20 cellular contexts compared by ENCODE assay signal in genomic region chr17:60491771-60492170, GRCh38. TPM values are rescaled to one million over a fixed set of nuclear protein-coding genes. Genes with fewer than 3 reads are reported as not detected.
DNase-seq lines count a peak whose midpoint lies in the region; ATAC-seq, FAIRE-seq and TF ChIP-seq lines count a peak whose summit lies in the region.
"Had no signal": no experiment of that assay in that cellular context is flagged by ENCODE, and none has a peak within 500 bp of the region (broad histone marks: within the 10 kb centered on the region; RNA-seq: fewer than 3 reads in every experiment).

No MANE protein-coding gene starts in this region.

- H2AK5ac ChIP-seq in mesendoderm (ENCODE audit: low read length) = no peak overlapping the region

- no peaks in the 10 kb centered on the region for H3K27me3 Mint-ChIP-seq in activated CD8-positive, alpha-beta T cell treated with anti-CD3 and anti-CD28 coated beads for 36 hours
- H3K27me3 Mint-ChIP-seq: CD4-positive, CD25-positive, alpha-beta regulatory T cell had no signal

- H4K20me1 ChIP-seq in HepG2 (ENCODE audit: insufficient read depth, low read length) = no peaks in the 10 kb centered on the region
- H4K20me1 ChIP-seq in GM12878 (ENCODE audit: control insufficient read depth, insufficient read depth) = no peaks in the 10 kb centered on the region

- CTCF ChIA-PET in HepG2 (lab: Yijun Ruan, JAX; ENCODE audit: low intra/inter-chr PET ratio, low total read pairs) (no interaction called here), HEK293 (lab: Yijun Ruan, JAX) (interaction anchor here (1.5 kb wide), 1 partner anchor 147 kb away, joined by 3 read pairs; no protein-coding TSS in a partner anchor), GM12878 (lab: Yijun Ruan, JAX) (no interaction called here)
- CTCF ChIA-PET in activated CD8-positive, alpha-beta T cell treated with anti-CD3 and anti-CD28 coated beads for 36 hours (lab: Charles Lee) = no interaction called here

- no peak overlapping the region for H3K23ac ChIP-seq in mesendoderm (ENCODE audit: low read length)

- H3K4me1 ChIP-seq in HepG2 (ENCODE audit: insufficient read depth, low read length) = no peaks in the 10 kb centered on the region
- no peaks in the 10 kb centered on the region for H3K4me1 ChIP-seq in right lobe of liver
- H3K4me1 ChIP-seq in HEK293 (ENCODE audit: control insufficient read depth, insufficient read depth, low read length) = no peaks in the 10 kb centered on the region
- no peaks in the 10 kb centered on the region for H3K4me1 ChIP-seq in GM12878 (ENCODE audit: control insufficient read depth, insufficient read depth, low read length)
- H3K4me1 ChIP-seq in mesendoderm (ENCODE audit: control insufficient read depth, low read depth, low read length) = no peaks in the 10 kb centered on the region
- H3K4me1 ChIP-seq: Caco-2 had no signal

- RAD21 ChIA-PET in GM12878 (lab: Charles Lee; ENCODE audit: unreplicated experiment) = no interaction called here

- H3K56ac ChIP-seq in mesendoderm (ENCODE audit: low read length) = no peak overlapping the region

- TF ChIP-seq RAD21 in HepG2 (CRISPR knock-in tag; IDR thresholded peaks at IDR 0.05) (no peak), GM12878 (IDR thresholded peaks at IDR 0.05; ENCODE audit: insufficient read depth, low read depth, low read length) (no peak)

- H3K27ac Mint-ChIP-seq in activated CD8-positive, alpha-beta T cell treated with anti-CD3 and anti-CD28 coated beads for 36 hours = no peak overlapping the region
- H3K27ac Mint-ChIP-seq: H9 had no signal

- DNase-seq in HepG2 (ENCODE audit: low spot score) = no peak
- DNase-seq in right lobe of liver = no peak
- no peak for DNase-seq in GM12878 (ENCODE audit: low read depth, low spot score)
- DNase-seq in mesendoderm = peak; percentile 44
- DNase-seq in activated CD8-positive, alpha-beta T cell treated with anti-CD3 and anti-CD28 coated beads for 36 hours = no peak
- DNase-seq: C1 segment of cervical spinal cord; Caco-2; CD4-positive, CD25-positive, alpha-beta regulatory T cell; DMS153; DMS79 treated with DMSO at 0.1 percent for 48 hours; EL; H9 had no signal

- no peak overlapping the region for H2BK5ac ChIP-seq in mesendoderm (ENCODE audit: low read length)

- H2AFZ ChIP-seq in HepG2 (ENCODE audit: low read length) (no peak overlapping the region), GM12878 (ENCODE audit: control insufficient read depth, low read depth, low read length) (no peak overlapping the region)

- H4K8ac ChIP-seq in mesendoderm (ENCODE audit: low read depth, low read length) = no peak overlapping the region

- peaks cover 68% of the 10 kb centered on the region for H3K36me3 Mint-ChIP-seq in activated CD8-positive, alpha-beta T cell treated with anti-CD3 and anti-CD28 coated beads for 36 hours (ENCODE audit: low read depth)

- no peak overlapping the region for H3K4me3 ChIP-seq in HepG2 (replicated peaks in 1 of 3; ENCODE audit: insufficient read depth in 1 of 3, low read depth in 2 of 3, low read length in 3 of 3)
- H3K4me3 ChIP-seq in right lobe of liver = no peak overlapping the region
- no peak overlapping the region for H3K4me3 ChIP-seq in HEK293 (ENCODE audit: low read depth, low read length)
- no peak overlapping the region for H3K4me3 ChIP-seq in GM12878
- no peak overlapping the region for H3K4me3 ChIP-seq in mesendoderm (ENCODE audit: low read length)

- H3K4ac ChIP-seq in mesendoderm (ENCODE audit: low read depth, low read length) = no peak overlapping the region

- SMC1A ChIA-PET in GM12878 (lab: Charles Lee; ENCODE audit: uncharacterized antibody, unreplicated experiment) = interaction anchor here (0.9 to 1.5 kb wide), 3 partner anchors 9 to 71 kb away, joined by 3 read pairs; no protein-coding TSS in a partner anchor

- H4K5ac ChIP-seq in mesendoderm (ENCODE audit: low read length) = no peak overlapping the region

- TF ChIP-seq POLR2A in HepG2 (IDR thresholded peaks at IDR 0.05; ENCODE audit: insufficient read depth in 1 of 2, low read depth in 2 of 2, low read length in 2 of 2) (no peak), right lobe of liver (IDR thresholded peaks at IDR 0.05) (no peak), GM12878 (IDR thresholded peaks at IDR 0.05; ENCODE audit: low read depth, low read length) (no peak)

- TF ChIP-seq CTCF in HepG2 (CRISPR knock-in tag; IDR thresholded peaks at IDR 0.05) (no peak), right lobe of liver (IDR thresholded peaks at IDR 0.05) (no peak), HEK293 (tag by site-specific recombination; IDR thresholded peaks at IDR 0.05) (no peak), GM12878 (IDR thresholded peaks at IDR 0.05 in 2 of 3, conservative IDR thresholded peaks at IDR 0.05 in 1 of 3; ENCODE audit: control insufficient read depth in 2 of 3, extremely low read depth in 1 of 3, insufficient read depth in 1 of 3, low read depth in 3 of 3, low read length in 3 of 3) (no peak)
- TF ChIP-seq CTCF in activated CD8-positive, alpha-beta T cell treated with anti-CD3 and anti-CD28 coated beads for 36 hours (IDR thresholded peaks at IDR 0.05) = no peak

- no peak for ATAC-seq in HepG2
- ATAC-seq in right lobe of liver = no peak
- ATAC-seq in GM12878 = no peak
- no peak for ATAC-seq in SK-N-SH treated with all-trans-retinoic acid at 6 μM for 48 hours
- no peak for ATAC-seq in activated CD8-positive, alpha-beta T cell treated with anti-CD3 and anti-CD28 coated beads for 36 hours
- ATAC-seq in GM21825 (IDR thresholded peaks at IDR 0.05; ENCODE audit: unreplicated experiment) = no peak

- peaks cover 21% of the 10 kb centered on the region for H3K9me3 Mint-ChIP-seq in activated CD8-positive, alpha-beta T cell treated with anti-CD3 and anti-CD28 coated beads for 36 hours

- H2BK120ac ChIP-seq in mesendoderm (ENCODE audit: low read depth, low read length) = no peak overlapping the region

- intact Hi-C loops in HepG2 (cut with micrococcal nuclease; ENCODE audit: unreplicated experiment) = no loop called here
- intact Hi-C loops in right lobe of liver (cut with DNase I) = no loop called here
- intact Hi-C loops in GM12878 (cut with micrococcal nuclease; ENCODE audit: unreplicated experiment) = no loop called here
- intact Hi-C loops in activated CD8-positive, alpha-beta T cell treated with anti-CD3 and anti-CD28 coated beads for 36 hours (cut with micrococcal nuclease) = no loop called here

- peaks cover 18% of the 10 kb centered on the region for H3K9me3 ChIP-seq in HepG2 (ENCODE audit: low read length)
- H3K9me3 ChIP-seq in right lobe of liver = no peaks in the 10 kb centered on the region
- no peaks in the 10 kb centered on the region; the same call in none of the 2 replicates for H3K9me3 ChIP-seq in HEK293 (ENCODE audit: control insufficient read depth, insufficient read depth, low read depth, low read length)
- peaks cover 24% of the 10 kb centered on the region for H3K9me3 ChIP-seq in GM12878 (replicated peaks; ENCODE audit: control insufficient read depth, insufficient read depth, low read length)

- H3K4me3 Mint-ChIP-seq in activated CD8-positive, alpha-beta T cell treated with anti-CD3 and anti-CD28 coated beads for 36 hours = no peak overlapping the region
- H3K4me3 Mint-ChIP-seq: CD4-positive, CD25-positive, alpha-beta regulatory T cell; H9 had no signal

- TF ChIP-seq EP300 in HepG2 (IDR thresholded peaks at IDR 0.05; ENCODE audit: low read depth in 2 of 2, low read length in 2 of 2) (no peak), HepG2 (CRISPR knock-in tag; IDR thresholded peaks at IDR 0.05; ENCODE audit: borderline replicate concordance) (no peak), GM12878 (IDR thresholded peaks at IDR 0.05; ENCODE audit: borderline replicate concordance in 1 of 2, control insufficient read depth in 1 of 2, low read depth in 2 of 2, low read length in 2 of 2) (no peak)

- no peaks in the 10 kb centered on the region for H3K79me1 ChIP-seq in mesendoderm (ENCODE audit: low read length)

- H3K27me3 ChIP-seq in HepG2 (ENCODE audit: control insufficient read depth in 1 of 2, insufficient read depth in 2 of 2, low read length in 2 of 2) (no peaks in the 10 kb centered on the region), right lobe of liver (no peaks in the 10 kb centered on the region), GM12878 (replicated peaks in 1 of 2; ENCODE audit: control insufficient read depth in 2 of 2, insufficient read depth in 2 of 2, low read length in 1 of 2) (no peaks in the 10 kb centered on the region), mesendoderm (ENCODE audit: insufficient read depth, low read length, poor library complexity) (no peaks in the 10 kb centered on the region)

- no peak overlapping the region for H3K18ac ChIP-seq in mesendoderm (ENCODE audit: low read length)

- no peaks in the 10 kb centered on the region for H3K79me2 ChIP-seq in HepG2 (ENCODE audit: insufficient read depth, low read length)
- no peaks in the 10 kb centered on the region for H3K79me2 ChIP-seq in GM12878 (ENCODE audit: control insufficient read depth, insufficient read depth, low read length)
- no peaks in the 10 kb centered on the region for H3K79me2 ChIP-seq in mesendoderm (ENCODE audit: control insufficient read depth, insufficient read depth, low read length)

- H3K27ac ChIP-seq in HepG2 (ENCODE audit: extremely low read length, insufficient read depth, low read length) = no peak overlapping the region
- H3K27ac ChIP-seq in right lobe of liver = no peak overlapping the region
- no peak overlapping the region for H3K27ac ChIP-seq in HEK293 (ENCODE audit: extremely low read depth, low read depth, low read length)
- no peak overlapping the region for H3K27ac ChIP-seq in GM12878 (ENCODE audit: control insufficient read depth, insufficient read depth)
- no peak overlapping the region for H3K27ac ChIP-seq in mesendoderm (ENCODE audit: low read depth, low read length)
- H3K27ac ChIP-seq: 22Rv1 had no signal

- peaks cover 4% of the 10 kb centered on the region for H3K4me1 Mint-ChIP-seq in activated CD8-positive, alpha-beta T cell treated with anti-CD3 and anti-CD28 coated beads for 36 hours (ENCODE audit: low read depth)
- H3K4me1 Mint-ChIP-seq: H9 had no signal

- in situ Hi-C loops in HepG2 (cut with HindIII; ENCODE audit: extremely low pct_ligation_motif_present, low pct_unique_long_range_greater_than_20kb) = no loop called here
- in situ Hi-C loops in GM12878 (cut with MboI) = no loop called here

- POLR2A ChIA-PET in HepG2 (lab: Yijun Ruan, JAX) (no interaction called here), HEK293 (lab: Yijun Ruan, JAX) (no interaction called here), GM12878 (lab: Charles Lee) (no interaction called here)
- POLR2A ChIA-PET in activated CD8-positive, alpha-beta T cell treated with anti-CD3 and anti-CD28 coated beads for 36 hours (lab: Charles Lee) = no interaction called here

- H2BK15ac ChIP-seq in mesendoderm (replicated peaks; ENCODE audit: low read depth) = no peak overlapping the region

- H3K4me2 ChIP-seq in HepG2 (ENCODE audit: low read depth, low read length) (no peak overlapping the region), GM12878 (ENCODE audit: control insufficient read depth, insufficient read depth) (no peak overlapping the region), mesendoderm (ENCODE audit: low read length) (no peak overlapping the region)

- H3K9ac ChIP-seq in HepG2 (ENCODE audit: insufficient read depth, low read depth, low read length) (no peak overlapping the region), GM12878 (ENCODE audit: control insufficient read depth, insufficient read depth, low read length) (no peak overlapping the region), mesendoderm (ENCODE audit: low read length) (no peak overlapping the region)

- BruUV-seq in HepG2 (replicated peaks; lab: Mats Ljungman, UMichigan) (no TSS peak), GM12878 (replicated peaks; lab: Mats Ljungman, UMichigan) (no TSS peak)

- WGBS in HepG2 (ENCODE audit: low lambda C conversion rate) = 99% methylated on average over 3 of the region's 3 CpGs
- WGBS in right lobe of liver (ENCODE audit: insufficient coverage, low coverage, low lambda C conversion rate, missing lambda C conversion rate) = 92% methylated on average over 2 of the region's 3 CpGs
- 97% methylated on average over 3 of the region's 3 CpGs for WGBS in GM12878 (ENCODE audit: insufficient coverage, insufficient replicate concordance, low lambda C conversion rate, missing lambda C conversion rate)
- WGBS in mesendoderm (ENCODE audit: extremely low coverage, insufficient coverage, low lambda C conversion rate) = no CpG with 5 or more reads among the region's 3 CpGs

- H3K36me3 ChIP-seq in HepG2 (replicated peaks in 1 of 2; ENCODE audit: control insufficient read depth in 1 of 2, insufficient read depth in 2 of 2, low read length in 2 of 2) (peaks cover 18 to 57% of the 10 kb centered on the region in 2 experiments), right lobe of liver (peaks cover 3 to 16% (median 7%) of the 10 kb centered on the region in 4 donors), HEK293 (ENCODE audit: control insufficient read depth in 2 of 2, insufficient read depth in 1 of 2, low read length in 2 of 2) (peaks cover 36 to 74% of the 10 kb centered on the region in 2 experiments), GM12878 (ENCODE audit: control insufficient read depth in 2 of 2, insufficient read depth in 2 of 2, low read length in 1 of 2) (peaks cover 11 to 31% of the 10 kb centered on the region in 2 experiments), mesendoderm (ENCODE audit: control insufficient read depth, insufficient read depth, low read length) (peaks cover 3% of the 10 kb centered on the region)

- FAIRE-seq in HepG2 (lab: Jason Lieb, UNC) (no peak), GM12878 (lab: Jason Lieb, UNC) (no peak)
- FAIRE-seq: D721Med, G401.6, GM12892, H1 had no signal

RNA-seq across cellular contexts. Expression of gene APPBP2, which starts 34.3 kb away (rescaled TPM):
- total RNA-seq in HepG2 (2016; rRNA removed; fragmentation: Illumina TruSeq; extraction: Trizol) = 45.8 and 68.8 TPM in 2 replicates
- total RNA-seq in HepG2 (2016; cell fraction: cytosol; rRNA removed; fragmentation: Illumina TruSeq; extraction: Trizol; ENCODE audit: low read depth) = 5.2 and 7.9 TPM in 2 replicates
- total RNA-seq in HepG2 (2016; cell fraction: insoluble cytoplasmic fraction; rRNA removed; fragmentation: Illumina TruSeq; extraction: Trizol) = 49.0 and 68.2 TPM in 2 replicates
- total RNA-seq in HepG2 (2016; cell fraction: membrane; rRNA removed; fragmentation: Illumina TruSeq; extraction: Trizol) = 9.3 and 10.9 TPM in 2 replicates
- total RNA-seq in HepG2 (2016; cell fraction: nucleus; rRNA removed; fragmentation: Illumina TruSeq; extraction: Trizol) = 23.2 and 23.8 TPM in 2 replicates
- 15.9 and 17.5 TPM in 2 replicates for polyA plus RNA-seq in HepG2 (2011; rRNA removed)
- 5.6 and 9.8 TPM in 2 replicates for polyA plus RNA-seq in HepG2 (2011; cell fraction: cytosol; rRNA removed)
- polyA plus RNA-seq in HepG2 (2011; cell fraction: nucleus; rRNA removed) = 7.9 and 10.8 TPM in 2 replicates
- 19.1 and 29.9 TPM in 2 replicates for polyA plus RNA-seq in HepG2 (2012)
- polyA plus RNA-seq in HepG2 (2016; cell fraction: cytosol; fragmentation: Illumina TruSeq; extraction: Trizol; ENCODE audit: low read depth) = 0.89 and 1.1 TPM in 2 replicates
- polyA plus RNA-seq in HepG2 (2016; cell fraction: insoluble cytoplasmic fraction; fragmentation: Illumina TruSeq; extraction: Trizol; ENCODE audit: low read depth) = 30.1 and 36.8 TPM in 2 replicates
- 2.9 and 3.3 TPM in 2 replicates for polyA plus RNA-seq in HepG2 (2016; cell fraction: membrane; fragmentation: Illumina TruSeq; extraction: Trizol; ENCODE audit: low read depth)
- 22.3 and 23.3 TPM in 2 replicates for polyA plus RNA-seq in HepG2 (2016; cell fraction: nucleus; fragmentation: Illumina TruSeq; extraction: Trizol; ENCODE audit: insufficient read depth, low read depth)
- polyA minus RNA-seq in HepG2 (2011; rRNA and poly(A)+ RNA removed; ENCODE audit: low replicate concordance) = 18.9 and 33.5 TPM in 2 replicates
- 26.9 and 27.8 TPM in 2 replicates for polyA minus RNA-seq in HepG2 (2011; cell fraction: cytosol; rRNA and poly(A)+ RNA removed)
- polyA minus RNA-seq in HepG2 (2011; cell fraction: nucleus; rRNA and poly(A)+ RNA removed) = 31.4 and 41.6 TPM in 2 replicates
- total RNA-seq in right lobe of liver = 10 to 100 TPM in 5 of 6 experiments, 1 to 10 TPM in 1; 8.7 to 19.3 (median 13.0) TPM
- total RNA-seq in GM12878 (2013; cell fraction: nucleolus; rRNA removed) = 30.8 and 50.6 TPM in 2 replicates
- 12.1 and 16.2 TPM in 2 replicates for total RNA-seq in GM12878 (2014; rRNA removed)
- total RNA-seq in GM12878 (2014; rRNA removed; fragmentation: Illumina TruSeq; extraction: Trizol) = 14.1 and 14.5 TPM in 2 replicates
- total RNA-seq in GM12878 (2021) = 22.5 and 25.3 TPM in 2 replicates
- polyA plus RNA-seq in GM12878 (2011; ENCODE audit: low read depth) = 4.2 TPM
- polyA plus RNA-seq in GM12878 (2011; rRNA removed) = 21.2 and 30.9 TPM in 2 replicates
- polyA plus RNA-seq in GM12878 (2011; cell fraction: cytosol; rRNA removed) = 4.6 and 6.2 TPM in 2 replicates
- 7.1 and 8.0 TPM in 2 replicates for polyA plus RNA-seq in GM12878 (2011; cell fraction: nucleus; rRNA removed)
- polyA plus RNA-seq in GM12878 (2012) = 6.8 and 11.3 TPM in 2 replicates
- 11.4 and 14.1 TPM in 2 replicates for polyA plus RNA-seq in GM12878 (2014; fragmentation: Illumina TruSeq; extraction: Trizol)
- polyA plus RNA-seq in GM12878 (2014; fragmentation: Nextera tagmentation; extraction: Ambion mirVana) = 1 to 10 TPM; 4.3 to 5.7 TPM
- 7.3 and 8.4 TPM in 2 replicates for polyA plus RNA-seq in GM12878 (2014; rRNA removed)
- polyA plus RNA-seq in GM12878 (2016; fragmentation: Nextera tagmentation; extraction: Ambion mirVana) = 10 to 100 TPM; 30.3 to 30.8 TPM
- 17.1 and 30.9 TPM in 2 replicates for polyA minus RNA-seq in GM12878 (2011; rRNA and poly(A)+ RNA removed)
- 9.7 and 12.0 TPM in 2 replicates for polyA minus RNA-seq in GM12878 (2011; cell fraction: cytosol; rRNA and poly(A)+ RNA removed)
- polyA minus RNA-seq in GM12878 (2011; cell fraction: nucleus; rRNA and poly(A)+ RNA removed) = 6.3 and 11.2 TPM in 2 replicates
- 3.6 TPM for polyA plus RNA-seq in mesendoderm (2013, experiment 1 of 2)
- 4.0 TPM for polyA plus RNA-seq in mesendoderm (2013, experiment 2 of 2)
- total RNA-seq in activated CD8-positive, alpha-beta T cell treated with anti-CD3 and anti-CD28 coated beads for 36 hours = 10 to 100 TPM; 22.5 to 22.8 TPM

Comparison
In these comparisons a context has a peak if more than half of its experiments do, and no peak if none do; other contexts are left out.
1. Of the 63 proteins assayed by ChIP-seq in both HepG2 and HEK293: peak only in HepG2: none; only in HEK293: SETDB1 and ZNF280D; in both: none; in neither: 61.